Comparison of ENCODE assay signal across 21 cellular contexts in genomic region chr1:2492091-2492490, GRCh38. TPM values are rescaled to one million over a fixed set of nuclear protein-coding genes. Genes with fewer than 3 reads are reported as not detected.
"Had no signal": no experiment of that assay in that cellular context is flagged by ENCODE, and none has a peak within 500 bp of the region (broad histone marks: within the 10 kb centered on the region; RNA-seq: fewer than 3 reads in every experiment).

No MANE protein-coding gene starts in this region.

- H3K36me3 ChIP-seq: cardiac muscle cell, upper lobe of left lung had no signal

- H3K27ac ChIP-seq: cardiac muscle cell, foreskin keratinocyte, psoas muscle, upper lobe of left lung had no signal

- DNase-seq: activated CD4-positive, alpha-beta memory T cell treated with anti-CD3 and anti-CD28 coated beads for 36 hours; activated CD4-positive, alpha-beta T cell treated with anti-CD3 and anti-CD28 coated beads for 48 hours; activated effector memory CD4-positive, alpha-beta T cell treated with Interleukin-2 at 50 U/mL for 16 hours; activated naive CD4-positive, alpha-beta T cell treated with anti-CD3 and anti-CD28 coated beads for 36 hours; activated T-cell treated with anti-CD3 and anti-CD28 coated beads, Interleukin-2, amount 50 U/mL, for 72 hours; effector CD8-positive, alpha-beta T cell; erythroblast; foreskin keratinocyte; hypothalamus; midbrain; natural killer cell; psoas muscle; right cardiac atrium; stimulated activated CD4-positive, alpha-beta T cell treated with anti-CD3 and anti-CD28 coated beads, Interleukin-4, amount 100 ng/mL, for 24 hours; stimulated activated naive CD4-positive, alpha-beta T cell treated with Interleukin-2 at 50 U/mL for 16 hours; T-helper 17 cell; upper lobe of left lung had no signal

- H3K4me3 ChIP-seq: cardiac muscle cell, psoas muscle, upper lobe of left lung had no signal

- ATAC-seq: activated T-cell treated with anti-CD3 and anti-CD28 coated beads, Interleukin-2, amount 50 U/mL, for 72 hours; foreskin keratinocyte; natural killer cell; psoas muscle; right cardiac atrium; T-helper 17 cell had no signal

- H3K27me3 ChIP-seq: foreskin keratinocyte, upper lobe of left lung had no signal

- H3K4me1 ChIP-seq: foreskin keratinocyte, upper lobe of left lung had no signal

RNA-seq across cellular contexts. Expression of gene HES5, which starts 38.0 kb away (rescaled TPM):
- total RNA-seq: activated naive CD4-positive, alpha-beta T cell treated with anti-CD3 and anti-CD28 coated beads for 36 hours; cardiac muscle cell; fibroblast of lung; glomerular endothelial cell; natural killer cell; osteocyte; T-helper 17 cell had no signal
